ENCODE assay signal across 8 cellular contexts in the genomic region with DNA sequence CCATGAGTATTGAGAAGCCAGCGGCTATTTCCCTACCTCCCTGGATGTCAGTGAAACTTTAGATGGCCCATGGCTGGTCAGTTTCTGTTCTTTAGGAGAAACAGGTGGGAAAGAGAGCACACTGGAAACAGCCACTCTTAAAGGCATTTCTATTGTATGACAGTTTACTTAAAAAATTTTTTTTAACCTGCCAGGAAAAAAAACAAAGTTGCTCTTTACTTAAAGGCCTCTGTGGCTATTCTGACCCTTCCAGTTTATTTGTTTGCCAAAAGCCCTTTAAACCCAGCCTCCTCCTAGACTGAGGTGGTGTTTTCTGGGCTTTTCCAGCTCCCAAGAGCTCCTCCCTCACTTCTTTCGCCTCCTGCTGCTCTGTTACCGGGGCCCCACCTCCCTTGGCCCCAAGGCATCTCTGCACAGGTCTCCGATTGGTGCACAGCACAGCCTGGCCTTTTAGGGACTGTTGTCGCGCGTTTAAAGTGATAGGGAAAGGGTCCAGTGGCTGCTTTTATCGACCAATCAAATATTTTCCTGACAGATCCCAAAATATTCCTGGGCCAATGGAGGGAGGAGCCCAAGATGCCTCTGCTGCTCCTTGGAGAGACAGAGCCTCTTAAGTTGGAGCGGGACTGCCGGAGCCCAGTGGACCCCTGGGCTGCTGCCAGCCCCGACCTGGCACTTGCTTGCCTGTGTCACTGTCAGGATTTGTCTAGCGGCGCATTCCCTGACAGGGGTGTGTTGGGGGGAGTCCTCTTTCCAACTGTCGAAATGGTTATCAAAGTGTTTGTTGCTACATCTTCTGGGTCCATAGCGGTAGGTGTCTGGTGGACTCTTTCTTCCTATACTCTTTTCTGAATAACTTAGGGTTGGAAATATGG. TPM values are rescaled to one million over a fixed set of nuclear protein-coding genes. Genes with fewer than 3 reads are reported as not detected.
DNase-seq lines count a peak whose midpoint lies in the region; ATAC-seq and TF ChIP-seq lines count a peak whose summit lies in the region.

A gene (plus strand): TSS at position 639 of the 875 bp plus-strand sequence. CDS start 127 bp downstream, at position 766.

- H3K4me1 ChIP-seq in foreskin keratinocyte (no peaks in the 10 kb centered on the region), muscle layer of colon (ENCODE audit: insufficient read depth, low read length) (peaks cover under 1% of the 10 kb centered on the region)

- ATAC-seq in stimulated activated naive CD8-positive, alpha-beta T cell treated with anti-CD3 and anti-CD28 coated beads, Interleukin-15, amount 100 ng/mL, for 72 hours = no peak
- no peak for ATAC-seq in stimulated activated naive CD8-positive, alpha-beta T cell treated with anti-CD3 and anti-CD28 coated beads, Interleukin-15, Interleukin-2, amounts not matched to agents 100 U/mL and 50 U/mL, for 24 hours
- ATAC-seq in foreskin keratinocyte (peak; percentile 43), GM18870 (IDR thresholded peaks at IDR 0.05; ENCODE audit: unreplicated experiment) (no peak)

- TF ChIP-seq CTCF in foreskin keratinocyte (conservative IDR thresholded peaks at IDR 0.05) = no peak

- peaks cover 5% of the 10 kb centered on the region for H3K4me1 Mint-ChIP-seq in stimulated activated naive CD8-positive, alpha-beta T cell treated with anti-CD3 and anti-CD28 coated beads, Interleukin-15, amount 100 ng/mL, for 72 hours

- no peaks in the 10 kb centered on the region for H3K36me3 ChIP-seq in muscle layer of colon (ENCODE audit: insufficient read depth, low read length)

- no peaks in the 10 kb centered on the region for H3K9me3 ChIP-seq in muscle layer of colon (ENCODE audit: low read length)

- no peak within 1 kb of the TSS for H3K4me3 Mint-ChIP-seq in stimulated activated naive CD8-positive, alpha-beta T cell treated with anti-CD3 and anti-CD28 coated beads, Interleukin-15, amount 100 ng/mL, for 72 hours

- peak within 1 kb of the TSS; percentile 17 to 41 for H3K4me3 ChIP-seq in muscle layer of colon (ENCODE audit: low read depth in 1 of 2, low read length in 2 of 2)

- no peaks in the 10 kb centered on the region for H3K27me3 Mint-ChIP-seq in stimulated activated naive CD8-positive, alpha-beta T cell treated with anti-CD3 and anti-CD28 coated beads, Interleukin-15, amount 100 ng/mL, for 72 hours

- peak within 1 kb of the TSS; percentile 24 for H3K9ac ChIP-seq in muscle layer of colon (ENCODE audit: low read length)

- peaks cover 31% of the 10 kb centered on the region for H3K27me3 ChIP-seq in foreskin keratinocyte
- H3K27me3 ChIP-seq in muscle layer of colon (ENCODE audit: control insufficient read depth in 1 of 2, insufficient read depth in 2 of 2, low read length in 2 of 2) = no peaks in the 10 kb centered on the region

- peak within 1 kb of the TSS; percentile 47 to 66 for H3K27ac Mint-ChIP-seq in stimulated activated naive CD8-positive, alpha-beta T cell treated with anti-CD3 and anti-CD28 coated beads, Interleukin-15, amount 100 ng/mL, for 72 hours

- H3K27ac ChIP-seq in foreskin keratinocyte = no peak within 1 kb of the TSS
- H3K27ac ChIP-seq in muscle layer of colon (ENCODE audit: low read depth, low read length) = peak within 1 kb of the TSS; percentile 89

- H3K9me3 Mint-ChIP-seq in stimulated activated naive CD8-positive, alpha-beta T cell treated with anti-CD3 and anti-CD28 coated beads, Interleukin-15, amount 100 ng/mL, for 72 hours = no peaks in the 10 kb centered on the region

- no peak for DNase-seq in stimulated activated naive CD8-positive, alpha-beta T cell treated with anti-CD3 and anti-CD28 coated beads, Interleukin-15, amount 100 ng/mL, for 72 hours
- no peak for DNase-seq in stimulated activated naive CD8-positive, alpha-beta T cell treated with anti-CD3 and anti-CD28 coated beads, Interleukin-15, Interleukin-2, amounts not matched to agents 100 U/mL and 50 U/mL, for 24 hours
- no peak for DNase-seq in foreskin keratinocyte
- no peak for DNase-seq in stimulated activated CD4-positive, alpha-beta T cell treated with anti-CD3 and anti-CD28 coated beads, Interleukin-12 subunit alpha, Interleukin-12 subunit beta, amount 100 ng/mL, for 4 hours
- no peak for DNase-seq in AML-193 (lab: John Stamatoyannopoulos, UW)
- DNase-seq in activated effector memory CD4-positive, alpha-beta T cell treated with Interleukin-2 at 50 U/mL for 16 hours = no peak

RNA-seq across cellular contexts. Expression of the gene that starts here (rescaled TPM):
- 1.3 and 1.6 TPM in 2 replicates for total RNA-seq in foreskin keratinocyte
- 0.80 and 1.1 TPM in 2 replicates for polyA plus RNA-seq in foreskin keratinocyte
